In the genomic region with DNA sequence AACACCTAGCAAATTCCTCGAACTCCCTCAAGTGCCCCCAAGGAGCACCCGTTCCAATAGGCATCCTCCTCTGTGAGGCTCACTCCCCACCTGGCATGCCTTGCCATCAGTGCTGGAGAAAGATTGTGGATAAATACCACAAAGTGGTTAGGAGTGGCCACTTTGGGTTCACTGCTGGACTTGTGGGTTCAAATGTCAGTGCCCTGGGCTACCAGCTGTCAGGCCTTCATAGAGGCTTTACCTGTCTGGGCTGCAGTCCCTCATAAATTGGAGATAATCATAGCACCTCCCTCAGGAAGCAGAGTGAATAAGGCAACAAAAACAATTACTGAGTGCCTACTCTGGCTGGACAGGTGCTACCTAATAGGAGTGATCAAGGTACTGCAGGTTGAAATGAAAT, we compare ENCODE assay signal across 22 cellular contexts. TPM values are rescaled to one million over a fixed set of nuclear protein-coding genes. Genes with fewer than 3 reads are reported as not detected.
A peak's percentile ranks its signal among the peaks of the same experiment; 100 is the strongest.
DNase-seq lines count a peak whose midpoint lies in the region; ATAC-seq and TF ChIP-seq lines count a peak whose summit lies in the region.
"Had no signal": no experiment of that assay in that cellular context is flagged by ENCODE, and none has a peak within 500 bp of the region (broad histone marks: within the 10 kb centered on the region; RNA-seq: fewer than 3 reads in every experiment).

No MANE protein-coding gene starts in this region.

- H2AFZ ChIP-seq in OCI-LY3 (ENCODE audit: low read depth, low read length) = no peak overlapping the region

- H3K36me3 ChIP-seq in OCI-LY3 (replicated peaks; ENCODE audit: low read depth, low read length) (no peaks in the 10 kb centered on the region), lower lobe of right lung (no peaks in the 10 kb centered on the region)
- H3K36me3 ChIP-seq in effector memory CD4-positive, alpha-beta T cell (ENCODE audit: control insufficient read depth, insufficient read depth, low read length) = no peaks in the 10 kb centered on the region
- H3K36me3 ChIP-seq: suprapubic skin had no signal

- H3K4me3 Mint-ChIP-seq in activated T-helper 1 cell treated with anti-CD3 and anti-CD28 coated beads, Interleukin-12 subunit alpha, Interleukin-12 subunit beta, Interleukin-2, Interleukin-4 antibody, amounts not matched to agents 30 ng/mL and 10 ng/mL and 1 ng/mL, durations not matched to agents 14 hours and 24 hours and 36 hours = no peak overlapping the region
- H3K4me3 Mint-ChIP-seq: activated B cell treated with CpG ODN at 0.5 μM for 24 hours; activated naive CD4-positive, alpha-beta T cell treated with anti-CD3 and anti-CD28 coated beads, Interleukin-2, amount 50 U/mL, for 24 hours; endodermal cell; immature natural killer cell; T-helper 2 cell treated with Interferon-gamma antibody and Interleukin-4, amounts not matched to agents 5 μg/mL and 100 μg/mL, for 36 hours had no signal

- H3K4me2 ChIP-seq in OCI-LY3 (ENCODE audit: low read length) = no peak overlapping the region

- H3K9me3 Mint-ChIP-seq in activated T-helper 1 cell treated with anti-CD3 and anti-CD28 coated beads, Interleukin-12 subunit alpha, Interleukin-12 subunit beta, Interleukin-2, Interleukin-4 antibody, amounts not matched to agents 30 ng/mL and 10 ng/mL and 1 ng/mL, durations not matched to agents 14 hours and 24 hours and 36 hours = peaks cover 6% of the 10 kb centered on the region
- H3K9me3 Mint-ChIP-seq: activated naive CD4-positive, alpha-beta T cell treated with anti-CD3 and anti-CD28 coated beads, Interleukin-2, amount 50 U/mL, for 24 hours had no signal

- intact Hi-C loops in lower lobe of right lung (cut with DNase I) = loop anchor here (10.0 kb wide), 1 partner anchor 82 kb away; no protein-coding TSS in a partner anchor
- intact Hi-C loops in activated T-helper 1 cell treated with anti-CD3 and anti-CD28 coated beads, Interleukin-12 subunit alpha, Interleukin-12 subunit beta, Interleukin-2, Interleukin-4 antibody, amounts not matched to agents 30 ng/mL and 10 ng/mL and 1 ng/mL, durations not matched to agents 14 hours and 24 hours and 36 hours (cut with micrococcal nuclease) = loop anchor here (5.0 kb wide), 3 partner anchors 34 to 356 kb away; a partner anchor contains a TSS

- H3K4me1 Mint-ChIP-seq in activated T-helper 1 cell treated with anti-CD3 and anti-CD28 coated beads, Interleukin-12 subunit alpha, Interleukin-12 subunit beta, Interleukin-2, Interleukin-4 antibody, amounts not matched to agents 30 ng/mL and 10 ng/mL and 1 ng/mL, durations not matched to agents 14 hours and 24 hours and 36 hours (ENCODE audit: low read depth) = no peaks in the 10 kb centered on the region
- H3K4me1 Mint-ChIP-seq: immature natural killer cell had no signal

- TF ChIP-seq CTCF in OCI-LY3 (IDR thresholded peaks at IDR 0.05; ENCODE audit: low read depth, low read length) (peak; percentile 14; the same call in 1 of the 2 replicates), lower lobe of right lung (IDR thresholded peaks at IDR 0.05) (no peak)

- no peaks in the 10 kb centered on the region for H3K79me2 ChIP-seq in OCI-LY3 (ENCODE audit: low read length)

- H3K4me1 ChIP-seq in OCI-LY3 (ENCODE audit: low read length) (no peaks in the 10 kb centered on the region), lower lobe of right lung (peaks cover 22% of the 10 kb centered on the region)
- no peaks in the 10 kb centered on the region for H3K4me1 ChIP-seq in effector memory CD4-positive, alpha-beta T cell (ENCODE audit: control insufficient read depth, insufficient read depth, low read length, poor library complexity, severe bottlenecking)

- H3K4me3 ChIP-seq in OCI-LY3 (ENCODE audit: low read length) (no peak overlapping the region), lower lobe of right lung (no peak overlapping the region)
- no peak overlapping the region for H3K4me3 ChIP-seq in effector memory CD4-positive, alpha-beta T cell (ENCODE audit: insufficient read depth, low read depth, low read length, poor library complexity, severe bottlenecking)
- H3K4me3 ChIP-seq: suprapubic skin had no signal

- no peaks in the 10 kb centered on the region for H3K9me3 ChIP-seq in OCI-LY3 (ENCODE audit: insufficient read depth, low read length)
- no peaks in the 10 kb centered on the region for H3K9me3 ChIP-seq in lower lobe of right lung
- no peaks in the 10 kb centered on the region for H3K9me3 ChIP-seq in effector memory CD4-positive, alpha-beta T cell (ENCODE audit: control insufficient read depth, low read length)
- H3K9me3 ChIP-seq: suprapubic skin had no signal

- DNase-seq in NCI-H1417 (lab: John Stamatoyannopoulos, UW) = peak; percentile 11 to 51 (median 17)
- DNase-seq in NCI-H1417 treated with DMSO at 0.1 percent for 48 hours (lab: John Stamatoyannopoulos, UW) = no peak
- peak; percentile 22 for DNase-seq in NCI-H146 treated with DMSO at 0.1 percent for 48 hours (lab: John Stamatoyannopoulos, UW; ENCODE audit: unreplicated experiment)
- DNase-seq in lower lobe of right lung = peak; percentile 60
- no peak for DNase-seq in activated T-helper 1 cell treated with anti-CD3 and anti-CD28 coated beads, Interleukin-12 subunit alpha, Interleukin-12 subunit beta, Interleukin-2, Interleukin-4 antibody, amounts not matched to agents 30 ng/mL and 10 ng/mL and 1 ng/mL, durations not matched to agents 14 hours and 24 hours and 36 hours (ENCODE audit: low spot score)
- no peak for DNase-seq in effector memory CD4-positive, alpha-beta T cell
- DNase-seq: activated B cell treated with CpG ODN at 0.5 μM for 24 hours; activated T-cell treated with anti-CD3 and anti-CD28 coated beads, Interleukin-2, amount 50 U/mL, for 48 hours; Calu3; endodermal cell; head of caudate nucleus; immature natural killer cell; Karpas-422; NCI-H1105 treated with DMSO at 0.1 percent for 48 hours; NCI-H526; occipital lobe; retina had no signal

- H3K27me3 Mint-ChIP-seq in activated T-helper 1 cell treated with anti-CD3 and anti-CD28 coated beads, Interleukin-12 subunit alpha, Interleukin-12 subunit beta, Interleukin-2, Interleukin-4 antibody, amounts not matched to agents 30 ng/mL and 10 ng/mL and 1 ng/mL, durations not matched to agents 14 hours and 24 hours and 36 hours (ENCODE audit: insufficient read depth) = peaks cover 39% of the 10 kb centered on the region
- H3K27me3 Mint-ChIP-seq: activated B cell treated with CpG ODN at 0.5 μM for 24 hours had no signal

- peak; percentile 36 to 58 for ATAC-seq in lower lobe of right lung
- ATAC-seq in HG03469 (IDR thresholded peaks at IDR 0.05; ENCODE audit: unreplicated experiment) = no peak

- peaks cover 4% of the 10 kb centered on the region; the same call in 1 of the 2 replicates for H3K27me3 ChIP-seq in OCI-LY3 (ENCODE audit: low read depth, low read length)
- peaks cover 11% of the 10 kb centered on the region for H3K27me3 ChIP-seq in lower lobe of right lung (ENCODE audit: low read depth)
- no peaks in the 10 kb centered on the region for H3K27me3 ChIP-seq in effector memory CD4-positive, alpha-beta T cell (replicated peaks; ENCODE audit: control insufficient read depth, insufficient read depth, low read length, poor library complexity, severe bottlenecking)

- H3K27ac ChIP-seq in OCI-LY3 (ENCODE audit: low read length) = no peak overlapping the region
- H3K27ac ChIP-seq in lower lobe of right lung = no peak overlapping the region
- no peak overlapping the region for H3K27ac ChIP-seq in effector memory CD4-positive, alpha-beta T cell (ENCODE audit: insufficient read depth, low read length, poor library complexity, severe bottlenecking)
- H3K27ac ChIP-seq: suprapubic skin had no signal

- no peak overlapping the region for H3K9ac ChIP-seq in OCI-LY3 (ENCODE audit: low read length)

- no peak overlapping the region for H3K27ac Mint-ChIP-seq in activated T-helper 1 cell treated with anti-CD3 and anti-CD28 coated beads, Interleukin-12 subunit alpha, Interleukin-12 subunit beta, Interleukin-2, Interleukin-4 antibody, amounts not matched to agents 30 ng/mL and 10 ng/mL and 1 ng/mL, durations not matched to agents 14 hours and 24 hours and 36 hours
- H3K27ac Mint-ChIP-seq: activated B cell treated with CpG ODN at 0.5 μM for 24 hours; activated naive CD4-positive, alpha-beta T cell treated with anti-CD3 and anti-CD28 coated beads, Interleukin-2, amount 50 U/mL, for 24 hours; endodermal cell; immature natural killer cell; T-helper 2 cell treated with Interferon-gamma antibody and Interleukin-4, amounts not matched to agents 5 μg/mL and 100 μg/mL, for 36 hours had no signal

- no peaks in the 10 kb centered on the region for H4K20me1 ChIP-seq in OCI-LY3 (ENCODE audit: insufficient read depth, low read length)

- H3K36me3 Mint-ChIP-seq in activated T-helper 1 cell treated with anti-CD3 and anti-CD28 coated beads, Interleukin-12 subunit alpha, Interleukin-12 subunit beta, Interleukin-2, Interleukin-4 antibody, amounts not matched to agents 30 ng/mL and 10 ng/mL and 1 ng/mL, durations not matched to agents 14 hours and 24 hours and 36 hours (ENCODE audit: low read depth) = no peaks in the 10 kb centered on the region
- H3K36me3 Mint-ChIP-seq: activated naive CD4-positive, alpha-beta T cell treated with anti-CD3 and anti-CD28 coated beads, Interleukin-2, amount 50 U/mL, for 24 hours; immature natural killer cell had no signal

RNA-seq across cellular contexts. Expression of a gene that starts 1.5 kb away (rescaled TPM):
- total RNA-seq in lower lobe of right lung = 11.8 TPM
- 0.37 and 0.54 TPM in 2 replicates for total RNA-seq in activated T-helper 1 cell treated with anti-CD3 and anti-CD28 coated beads, Interleukin-12 subunit alpha, Interleukin-12 subunit beta, Interleukin-2, Interleukin-4 antibody, amounts not matched to agents 30 ng/mL and 10 ng/mL and 1 ng/mL, durations not matched to agents 14 hours and 24 hours and 36 hours

RNA-seq across cellular contexts. Expression of a gene that starts 52.7 kb away (rescaled TPM):
- total RNA-seq in lower lobe of right lung = 60.7 TPM
- 46.7 and 49.6 TPM in 2 replicates for total RNA-seq in activated T-helper 1 cell treated with anti-CD3 and anti-CD28 coated beads, Interleukin-12 subunit alpha, Interleukin-12 subunit beta, Interleukin-2, Interleukin-4 antibody, amounts not matched to agents 30 ng/mL and 10 ng/mL and 1 ng/mL, durations not matched to agents 14 hours and 24 hours and 36 hours

Comparison
In these comparisons a context has a peak if more than half of its experiments do, and no peak if none do; other contexts are left out.
1. DNase-seq: peak in NCI-H1417 (3 of 3), NCI-H146 treated with DMSO at 0.1 percent for 48 hours (single experiment) and lower lobe of right lung (single experiment); none in NCI-H1417 treated with DMSO at 0.1 percent for 48 hours (single experiment), activated T-helper 1 cell treated with anti-CD3 and anti-CD28 coated beads, Interleukin-12 subunit alpha, Interleukin-12 subunit beta, Interleukin-2, Interleukin-4 antibody, amounts not matched to agents 30 ng/mL and 10 ng/mL and 1 ng/mL, durations not matched to agents 14 hours and 24 hours and 36 hours (single experiment) and effector memory CD4-positive, alpha-beta T cell (0 of 3).